Comparison of ENCODE assay signal across 2 cellular contexts in the genomic region with DNA sequence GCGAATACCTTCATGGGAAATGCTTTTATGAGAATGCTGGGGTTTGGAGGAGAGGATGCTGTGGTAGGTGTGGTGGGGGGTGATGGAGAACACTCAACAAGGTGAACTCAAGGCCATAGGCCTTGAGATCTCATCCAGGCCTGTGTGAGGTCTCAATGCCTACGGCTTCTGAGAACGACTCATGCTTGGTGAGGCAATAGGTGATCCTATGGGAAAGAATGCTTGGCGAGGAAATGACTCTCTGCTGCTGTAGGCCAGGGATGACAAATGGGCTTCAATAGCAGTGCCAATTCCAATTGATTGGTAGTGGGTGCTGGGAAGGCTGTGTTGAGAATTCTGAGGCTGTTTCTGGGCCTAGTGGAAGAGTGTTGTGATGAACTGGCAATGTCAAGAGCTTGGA.
TF ChIP-seq lines count a peak whose summit lies in the region.

No MANE protein-coding gene starts in this region.

TF ChIP-seq in SK-N-SH, 30 proteins besides CTCF, POLR2A, EP300 and RAD21 (continued from another document):
- TF ChIP-seq GATA2 (CRISPR knock-in tag; IDR thresholded peaks at IDR 0.05): no peak
- TF ChIP-seq, protein P1, sequence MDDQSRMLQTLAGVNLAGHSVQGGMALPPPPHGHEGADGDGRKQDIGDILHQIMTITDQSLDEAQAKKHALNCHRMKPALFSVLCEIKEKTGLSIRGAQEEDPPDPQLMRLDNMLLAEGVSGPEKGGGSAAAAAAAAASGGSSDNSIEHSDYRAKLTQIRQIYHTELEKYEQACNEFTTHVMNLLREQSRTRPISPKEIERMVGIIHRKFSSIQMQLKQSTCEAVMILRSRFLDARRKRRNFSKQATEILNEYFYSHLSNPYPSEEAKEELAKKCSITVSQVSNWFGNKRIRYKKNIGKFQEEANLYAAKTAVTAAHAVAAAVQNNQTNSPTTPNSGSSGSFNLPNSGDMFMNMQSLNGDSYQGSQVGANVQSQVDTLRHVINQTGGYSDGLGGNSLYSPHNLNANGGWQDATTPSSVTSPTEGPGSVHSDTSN (IDR thresholded peaks at IDR 0.05): peak; percentile 24; the same call in 1 of the 2 replicates
- TF ChIP-seq, protein P2, sequence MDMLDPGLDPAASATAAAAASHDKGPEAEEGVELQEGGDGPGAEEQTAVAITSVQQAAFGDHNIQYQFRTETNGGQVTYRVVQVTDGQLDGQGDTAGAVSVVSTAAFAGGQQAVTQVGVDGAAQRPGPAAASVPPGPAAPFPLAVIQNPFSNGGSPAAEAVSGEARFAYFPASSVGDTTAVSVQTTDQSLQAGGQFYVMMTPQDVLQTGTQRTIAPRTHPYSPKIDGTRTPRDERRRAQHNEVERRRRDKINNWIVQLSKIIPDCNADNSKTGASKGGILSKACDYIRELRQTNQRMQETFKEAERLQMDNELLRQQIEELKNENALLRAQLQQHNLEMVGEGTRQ (IDR thresholded peaks at IDR 0.05; ENCODE audit: borderline replicate concordance, low read depth, low read length): no peak
- TF ChIP-seq MEF2A (IDR thresholded peaks at IDR 0.05; ENCODE audit: borderline replicate concordance, low read depth): no peak

TF ChIP-seq in SK-N-SH treated with all-trans-retinoic acid at 6 μM for 48 hours, 23 proteins besides CTCF, POLR2A, EP300 and RAD21:
- TF ChIP-seq, protein P3, sequence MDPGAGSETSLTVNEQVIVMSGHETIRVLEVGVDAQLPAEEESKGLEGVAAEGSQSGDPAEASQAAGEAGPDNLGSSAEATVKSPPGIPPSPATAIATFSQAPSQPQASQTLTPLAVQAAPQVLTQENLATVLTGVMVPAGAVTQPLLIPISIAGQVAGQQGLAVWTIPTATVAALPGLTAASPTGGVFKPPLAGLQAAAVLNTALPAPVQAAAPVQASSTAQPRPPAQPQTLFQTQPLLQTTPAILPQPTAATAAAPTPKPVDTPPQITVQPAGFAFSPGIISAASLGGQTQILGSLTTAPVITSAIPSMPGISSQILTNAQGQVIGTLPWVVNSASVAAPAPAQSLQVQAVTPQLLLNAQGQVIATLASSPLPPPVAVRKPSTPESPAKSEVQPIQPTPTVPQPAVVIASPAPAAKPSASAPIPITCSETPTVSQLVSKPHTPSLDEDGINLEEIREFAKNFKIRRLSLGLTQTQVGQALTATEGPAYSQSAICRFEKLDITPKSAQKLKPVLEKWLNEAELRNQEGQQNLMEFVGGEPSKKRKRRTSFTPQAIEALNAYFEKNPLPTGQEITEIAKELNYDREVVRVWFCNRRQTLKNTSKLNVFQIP (CRISPR knock-in tag; IDR thresholded peaks at IDR 0.05; ENCODE audit: borderline replicate concordance, low read depth): no peak
- TF ChIP-seq BACH2 (CRISPR knock-in tag; IDR thresholded peaks at IDR 0.05; ENCODE audit: borderline replicate concordance) (no peak), RARB (CRISPR knock-in tag; IDR thresholded peaks at IDR 0.05) (no peak), ESRRG (CRISPR knock-in tag; IDR thresholded peaks at IDR 0.05) (no peak), ISL1 (CRISPR knock-in tag; IDR thresholded peaks at IDR 0.05) (no peak), ZNF565 (CRISPR knock-in tag; conservative IDR thresholded peaks at IDR 0.05; ENCODE audit: low read depth) (no peak), ZFP3 (CRISPR knock-in tag; IDR thresholded peaks at IDR 0.05) (no peak), ZC3H10 (CRISPR knock-in tag; IDR thresholded peaks at IDR 0.05) (no peak), ZNF8 (CRISPR knock-in tag; IDR thresholded peaks at IDR 0.05) (no peak), GLIS3 (CRISPR knock-in tag; IDR thresholded peaks at IDR 0.05) (no peak), SNAI2 (CRISPR knock-in tag; IDR thresholded peaks at IDR 0.05) (no peak)
- TF ChIP-seq, protein P4, sequence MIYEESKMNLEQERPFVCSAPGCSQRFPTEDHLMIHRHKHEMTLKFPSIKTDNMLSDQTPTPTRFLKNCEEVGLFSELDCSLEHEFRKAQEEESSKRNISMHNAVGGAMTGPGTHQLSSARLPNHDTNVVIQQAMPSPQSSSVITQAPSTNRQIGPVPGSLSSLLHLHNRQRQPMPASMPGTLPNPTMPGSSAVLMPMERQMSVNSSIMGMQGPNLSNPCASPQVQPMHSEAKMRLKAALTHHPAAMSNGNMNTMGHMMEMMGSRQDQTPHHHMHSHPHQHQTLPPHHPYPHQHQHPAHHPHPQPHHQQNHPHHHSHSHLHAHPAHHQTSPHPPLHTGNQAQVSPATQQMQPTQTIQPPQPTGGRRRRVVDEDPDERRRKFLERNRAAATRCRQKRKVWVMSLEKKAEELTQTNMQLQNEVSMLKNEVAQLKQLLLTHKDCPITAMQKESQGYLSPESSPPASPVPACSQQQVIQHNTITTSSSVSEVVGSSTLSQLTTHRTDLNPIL (CRISPR knock-in tag; IDR thresholded peaks at IDR 0.05; ENCODE audit: low read depth): no peak
